Comparison of ENCODE assay signal across 1 cellular context in the genomic region with DNA sequence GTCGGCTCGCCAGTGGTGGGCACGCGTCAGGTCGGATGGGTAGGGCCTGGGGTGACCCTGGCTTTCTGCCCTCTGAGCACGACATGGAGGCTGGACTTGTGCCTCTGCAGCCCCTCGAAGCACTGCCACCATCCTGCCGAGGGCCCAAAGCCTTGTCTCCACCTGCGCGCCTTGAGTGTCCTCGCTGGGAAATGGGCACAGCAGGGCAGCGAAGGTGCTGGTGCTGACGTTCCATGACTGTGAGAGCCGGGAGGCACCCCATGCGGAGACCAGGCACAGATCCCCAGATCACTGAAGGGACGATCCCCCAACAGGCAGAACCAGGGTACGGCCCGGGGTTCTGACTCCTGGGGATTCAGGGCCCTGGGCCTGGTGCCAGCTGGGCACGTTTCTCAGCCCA.
TF ChIP-seq lines count a peak whose summit lies in the region.

No MANE protein-coding gene starts in this region.

TF ChIP-seq in WTC11, 78 proteins besides CTCF, POLR2A, EP300 and RAD21 (continued from another document):
- TF ChIP-seq, protein P1, sequence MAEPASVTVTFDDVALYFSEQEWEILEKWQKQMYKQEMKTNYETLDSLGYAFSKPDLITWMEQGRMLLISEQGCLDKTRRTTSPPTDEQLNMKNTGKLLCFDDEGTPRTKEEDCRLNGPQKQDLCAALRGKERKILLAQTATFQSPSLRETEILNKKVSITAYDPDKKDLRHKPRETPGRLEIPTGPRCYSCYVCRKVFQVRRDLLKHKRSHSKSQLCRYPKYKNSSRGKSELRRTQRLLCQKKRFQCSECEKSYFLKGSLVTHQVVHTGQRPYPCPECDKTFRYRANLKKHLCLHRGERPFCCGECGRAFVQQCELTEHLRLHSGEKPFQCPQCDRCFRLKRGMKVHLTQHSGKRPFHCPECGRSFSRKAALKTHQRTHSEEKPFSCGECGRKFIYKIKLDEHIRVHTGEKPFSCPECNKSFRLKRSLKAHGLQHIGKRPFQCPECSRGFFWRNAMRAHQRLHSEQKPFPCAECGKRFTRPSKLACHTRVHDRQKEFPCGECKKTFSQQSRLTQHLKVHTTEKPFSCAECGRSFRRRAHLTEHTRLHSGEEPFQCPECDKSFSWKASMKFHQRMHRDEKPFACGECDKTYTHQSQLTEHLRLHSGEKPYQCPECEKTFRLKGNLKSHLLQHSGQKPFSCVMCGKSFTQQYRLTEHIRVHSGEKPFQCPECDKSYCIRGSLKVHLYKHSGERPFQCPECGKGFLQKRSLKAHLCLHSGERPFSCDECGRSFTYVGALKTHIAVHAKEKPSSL (CRISPR knock-in tag; conservative IDR thresholded peaks at IDR 0.05) = no peak
- TF ChIP-seq ZNF263 (CRISPR knock-in tag; IDR thresholded peaks at IDR 0.05; ENCODE audit: low read depth) (no peak), GTF2I (CRISPR knock-in tag; conservative IDR thresholded peaks at IDR 0.05) (no peak), ZSCAN18 (CRISPR knock-in tag; IDR thresholded peaks at IDR 0.05) (no peak), IRF2 (CRISPR knock-in tag; IDR thresholded peaks at IDR 0.05; ENCODE audit: borderline replicate concordance, low read depth) (no peak), ZNF232 (CRISPR knock-in tag; IDR thresholded peaks at IDR 0.05) (no peak), ZNF396 (CRISPR knock-in tag; IDR thresholded peaks at IDR 0.05; ENCODE audit: borderline replicate concordance) (no peak), ZNF121 (CRISPR knock-in tag; IDR thresholded peaks at IDR 0.05) (no peak)
- TF ChIP-seq, protein P2, sequence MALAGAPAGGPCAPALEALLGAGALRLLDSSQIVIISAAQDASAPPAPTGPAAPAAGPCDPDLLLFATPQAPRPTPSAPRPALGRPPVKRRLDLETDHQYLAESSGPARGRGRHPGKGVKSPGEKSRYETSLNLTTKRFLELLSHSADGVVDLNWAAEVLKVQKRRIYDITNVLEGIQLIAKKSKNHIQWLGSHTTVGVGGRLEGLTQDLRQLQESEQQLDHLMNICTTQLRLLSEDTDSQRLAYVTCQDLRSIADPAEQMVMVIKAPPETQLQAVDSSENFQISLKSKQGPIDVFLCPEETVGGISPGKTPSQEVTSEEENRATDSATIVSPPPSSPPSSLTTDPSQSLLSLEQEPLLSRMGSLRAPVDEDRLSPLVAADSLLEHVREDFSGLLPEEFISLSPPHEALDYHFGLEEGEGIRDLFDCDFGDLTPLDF (CRISPR knock-in tag; IDR thresholded peaks at IDR 0.05) = no peak
- TF ChIP-seq, protein P3, sequence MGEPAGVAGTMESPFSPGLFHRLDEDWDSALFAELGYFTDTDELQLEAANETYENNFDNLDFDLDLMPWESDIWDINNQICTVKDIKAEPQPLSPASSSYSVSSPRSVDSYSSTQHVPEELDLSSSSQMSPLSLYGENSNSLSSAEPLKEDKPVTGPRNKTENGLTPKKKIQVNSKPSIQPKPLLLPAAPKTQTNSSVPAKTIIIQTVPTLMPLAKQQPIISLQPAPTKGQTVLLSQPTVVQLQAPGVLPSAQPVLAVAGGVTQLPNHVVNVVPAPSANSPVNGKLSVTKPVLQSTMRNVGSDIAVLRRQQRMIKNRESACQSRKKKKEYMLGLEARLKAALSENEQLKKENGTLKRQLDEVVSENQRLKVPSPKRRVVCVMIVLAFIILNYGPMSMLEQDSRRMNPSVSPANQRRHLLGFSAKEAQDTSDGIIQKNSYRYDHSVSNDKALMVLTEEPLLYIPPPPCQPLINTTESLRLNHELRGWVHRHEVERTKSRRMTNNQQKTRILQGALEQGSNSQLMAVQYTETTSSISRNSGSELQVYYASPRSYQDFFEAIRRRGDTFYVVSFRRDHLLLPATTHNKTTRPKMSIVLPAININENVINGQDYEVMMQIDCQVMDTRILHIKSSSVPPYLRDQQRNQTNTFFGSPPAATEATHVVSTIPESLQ (CRISPR knock-in tag; IDR thresholded peaks at IDR 0.05) = no peak
